ENCODE assay signal across 8 cellular contexts in genomic region chr11:86592659-86593451, GRCh38.
DNase-seq lines count a peak whose midpoint lies in the region; ATAC-seq and TF ChIP-seq lines count a peak whose summit lies in the region.

No MANE protein-coding gene starts in this region.

- H3K4me3 ChIP-seq in CD8-positive, alpha-beta memory T cell (ENCODE audit: low read length), result no peak overlapping the region
- no peak overlapping the region for H3K4me3 ChIP-seq in fibroblast of lung (replicated peaks in 1 of 4; ENCODE audit: control extremely low read depth in 1 of 4, insufficient read depth in 1 of 4, low read depth in 3 of 4, low read length in 4 of 4)
- H3K4me3 ChIP-seq in psoas muscle, result no peak overlapping the region

- TF ChIP-seq CTCF in GM20000 (IDR thresholded peaks at IDR 0.05; ENCODE audit: extremely low read depth, missing control alignments), result no peak
- TF ChIP-seq CTCF in fibroblast of lung (conservative IDR thresholded peaks at IDR 0.05 in 1 of 2, IDR thresholded peaks at IDR 0.05 in 1 of 2; ENCODE audit: low read depth in 1 of 2, low read length in 2 of 2), result no peak
- no peak for TF ChIP-seq CTCF in psoas muscle (IDR thresholded peaks at IDR 0.05)

- H3K79me2 ChIP-seq in fibroblast of lung (ENCODE audit: control insufficient read depth, insufficient read depth, low read length), result no peaks in the 10 kb centered on the region

- intact Hi-C loops in psoas muscle (cut with DNase I), result no loop called here

- DNase-seq in CD8-positive, alpha-beta memory T cell, result peak; percentile 2 to 79 (median 36)
- DNase-seq in GM20000 (ENCODE audit: low spot score), result peak; percentile 70
- DNase-seq in NCI-H774 (lab: John Stamatoyannopoulos, UW), result peak; percentile 65
- DNase-seq in activated CD8-positive, alpha-beta T cell treated with anti-CD3 and anti-CD28 coated beads, Interleukin-2, amount 10 ng/mL, durations not matched to agents 7 days and 5 days, result peak; percentile 86
- peak; percentile 84 to 88 for DNase-seq in fibroblast of lung (ENCODE audit: low read depth in 2 of 2)
- peak in 1 of 2 donors; percentile 59 for DNase-seq in psoas muscle
- DNase-seq in superior temporal gyrus (ENCODE audit: extremely low spot score), result no peak

- no peak overlapping the region for H3K4me2 ChIP-seq in fibroblast of lung (ENCODE audit: extremely low read depth, insufficient read depth, low read length)

- H2AFZ ChIP-seq in fibroblast of lung (ENCODE audit: low read length), result no peak overlapping the region

- CTCF ChIA-PET in CD8-positive, alpha-beta memory T cell (lab: Charles Lee), result interaction anchor here (1.5 kb wide), 1 partner anchor 16 kb away, joined by 5 read pairs; no protein-coding TSS in a partner anchor
- CTCF ChIA-PET in activated CD8-positive, alpha-beta T cell treated with anti-CD3 and anti-CD28 coated beads, Interleukin-2, amount 10 ng/mL, durations not matched to agents 7 days and 5 days (lab: Charles Lee), result interaction anchor here (1.4 to 1.9 kb wide), 2 partner anchors 16 to 210 kb away, joined by 4 to 14 read pairs; no protein-coding TSS in a partner anchor

- H3K27ac ChIP-seq in CD8-positive, alpha-beta memory T cell (ENCODE audit: low read depth, low read length), result no peak overlapping the region
- H3K27ac ChIP-seq in fibroblast of lung (ENCODE audit: insufficient read depth, low read length), result peak overlapping the region; percentile 47
- peak overlapping the region; percentile 15 for H3K27ac ChIP-seq in psoas muscle

- H3K36me3 ChIP-seq in CD8-positive, alpha-beta memory T cell (ENCODE audit: insufficient read depth, low read length), result no peaks in the 10 kb centered on the region
- H3K36me3 ChIP-seq in fibroblast of lung (ENCODE audit: control insufficient read depth, insufficient read depth, low read length), result no peaks in the 10 kb centered on the region
- H3K36me3 ChIP-seq in psoas muscle (ENCODE audit: insufficient read depth in 1 of 2, low read depth in 1 of 2), result no peaks in the 10 kb centered on the region

- no peaks in the 10 kb centered on the region for H3K9me3 ChIP-seq in CD8-positive, alpha-beta memory T cell (ENCODE audit: low read length)
- H3K9me3 ChIP-seq in fibroblast of lung (ENCODE audit: control insufficient read depth, insufficient read depth, low read depth, low read length) (no peaks in the 10 kb centered on the region), psoas muscle (no peaks in the 10 kb centered on the region)

- peak overlapping the region in 2 of 8 donors; percentile 49 to 57 for H3K27ac Mint-ChIP-seq in CD8-positive, alpha-beta memory T cell
- H3K27ac Mint-ChIP-seq in activated CD8-positive, alpha-beta T cell treated with anti-CD3 and anti-CD28 coated beads, Interleukin-2, amount 10 ng/mL, durations not matched to agents 7 days and 5 days, result no peak overlapping the region

- peaks cover 0 to 5% (median 0%) of the 10 kb centered on the region in 3 donors for H3K36me3 Mint-ChIP-seq in CD8-positive, alpha-beta memory T cell
- H3K36me3 Mint-ChIP-seq in activated CD8-positive, alpha-beta T cell treated with anti-CD3 and anti-CD28 coated beads, Interleukin-2, amount 10 ng/mL, durations not matched to agents 7 days and 5 days (ENCODE audit: low read depth), result no peaks in the 10 kb centered on the region

- no peaks in the 10 kb centered on the region for H4K20me1 ChIP-seq in fibroblast of lung (ENCODE audit: control insufficient read depth, extremely low read depth, insufficient read depth, low read length)

- peaks cover 10 to 14% (median 13%) of the 10 kb centered on the region in 3 donors for H3K4me1 Mint-ChIP-seq in CD8-positive, alpha-beta memory T cell
- peaks cover 20% of the 10 kb centered on the region for H3K4me1 Mint-ChIP-seq in activated CD8-positive, alpha-beta T cell treated with anti-CD3 and anti-CD28 coated beads, Interleukin-2, amount 10 ng/mL, durations not matched to agents 7 days and 5 days (ENCODE audit: low read depth)

- POLR2A ChIA-PET in CD8-positive, alpha-beta memory T cell (lab: Charles Lee), result no interaction called here
- POLR2A ChIA-PET in activated CD8-positive, alpha-beta T cell treated with anti-CD3 and anti-CD28 coated beads, Interleukin-2, amount 10 ng/mL, durations not matched to agents 7 days and 5 days (lab: Charles Lee), result no interaction called here

- no peaks in the 10 kb centered on the region for H3K27me3 ChIP-seq in CD8-positive, alpha-beta memory T cell (ENCODE audit: insufficient read depth, low read length, poor library complexity, severe bottlenecking)
- H3K27me3 ChIP-seq in fibroblast of lung (ENCODE audit: control insufficient read depth, insufficient read depth, low read length) (no peaks in the 10 kb centered on the region), psoas muscle (ENCODE audit: insufficient read depth in 3 of 3, low read length in 2 of 3) (no peaks in the 10 kb centered on the region)

- peak overlapping the region in 1 of 7 donors; percentile 50 for H3K4me3 Mint-ChIP-seq in CD8-positive, alpha-beta memory T cell
- H3K4me3 Mint-ChIP-seq in activated CD8-positive, alpha-beta T cell treated with anti-CD3 and anti-CD28 coated beads, Interleukin-2, amount 10 ng/mL, durations not matched to agents 7 days and 5 days, result no peak overlapping the region

- H3K4me1 ChIP-seq in CD8-positive, alpha-beta memory T cell (ENCODE audit: insufficient read depth, low read length), result peaks cover 12% of the 10 kb centered on the region
- H3K4me1 ChIP-seq in fibroblast of lung (ENCODE audit: control insufficient read depth, extremely low read depth, insufficient read depth, low read length) (peaks cover 13% of the 10 kb centered on the region), psoas muscle (peaks cover 49% of the 10 kb centered on the region)

- peaks cover 0 to 2% (median 0%) of the 10 kb centered on the region in 5 donors for H3K9me3 Mint-ChIP-seq in CD8-positive, alpha-beta memory T cell
- H3K9me3 Mint-ChIP-seq in activated CD8-positive, alpha-beta T cell treated with anti-CD3 and anti-CD28 coated beads, Interleukin-2, amount 10 ng/mL, durations not matched to agents 7 days and 5 days (ENCODE audit: insufficient read depth), result peaks cover 5% of the 10 kb centered on the region

- ATAC-seq in HG03558 (IDR thresholded peaks at IDR 0.05; ENCODE audit: extremely low read depth, unreplicated experiment) (peak; percentile 86), psoas muscle (peak; percentile 58 to 74 (median 66))
- ATAC-seq in activated CD8-positive, alpha-beta T cell treated with anti-CD3 and anti-CD28 coated beads, Interleukin-2, amount 10 ng/mL, durations not matched to agents 7 days and 5 days, result peak; percentile 84

- H3K9ac ChIP-seq in fibroblast of lung (ENCODE audit: insufficient read depth, low read length), result no peak overlapping the region

- 41 to 67% (median 47%) methylated on average over 5 of the region's 5 CpGs for WGBS in psoas muscle, 3 donors

- peaks cover 0 to 6% of the 10 kb centered on the region in 2 donors for H3K27me3 Mint-ChIP-seq in CD8-positive, alpha-beta memory T cell
- H3K27me3 Mint-ChIP-seq in activated CD8-positive, alpha-beta T cell treated with anti-CD3 and anti-CD28 coated beads, Interleukin-2, amount 10 ng/mL, durations not matched to agents 7 days and 5 days (ENCODE audit: low read depth), result no peaks in the 10 kb centered on the region
